9 cellular contexts compared by ENCODE assay signal in genomic region chr3:173755161-173755560, GRCh38.
"Had no signal": no experiment of that assay in that cellular context is flagged by ENCODE, and none has a peak within 500 bp of the region (broad histone marks: within the 10 kb centered on the region; RNA-seq: fewer than 3 reads in every experiment).

No MANE protein-coding gene starts in this region.

- H2AFZ ChIP-seq: GM23338 had no signal

- H3K4me2 ChIP-seq: GM23338, KMS-11 had no signal

- ATAC-seq: GM23338 had no signal

- H3K27ac ChIP-seq: KMS-11 had no signal

- H3K4me3 ChIP-seq: GM23338 had no signal

- FAIRE-seq: H1, H54, HTR-8/SVneo had no signal

- DNase-seq: H9, HCEC 1CT, Karpas-422, KBM-7 had no signal

- H3K9ac ChIP-seq: KMS-11 had no signal
